Comparison of ENCODE assay signal across 16 cellular contexts in the genomic region with DNA sequence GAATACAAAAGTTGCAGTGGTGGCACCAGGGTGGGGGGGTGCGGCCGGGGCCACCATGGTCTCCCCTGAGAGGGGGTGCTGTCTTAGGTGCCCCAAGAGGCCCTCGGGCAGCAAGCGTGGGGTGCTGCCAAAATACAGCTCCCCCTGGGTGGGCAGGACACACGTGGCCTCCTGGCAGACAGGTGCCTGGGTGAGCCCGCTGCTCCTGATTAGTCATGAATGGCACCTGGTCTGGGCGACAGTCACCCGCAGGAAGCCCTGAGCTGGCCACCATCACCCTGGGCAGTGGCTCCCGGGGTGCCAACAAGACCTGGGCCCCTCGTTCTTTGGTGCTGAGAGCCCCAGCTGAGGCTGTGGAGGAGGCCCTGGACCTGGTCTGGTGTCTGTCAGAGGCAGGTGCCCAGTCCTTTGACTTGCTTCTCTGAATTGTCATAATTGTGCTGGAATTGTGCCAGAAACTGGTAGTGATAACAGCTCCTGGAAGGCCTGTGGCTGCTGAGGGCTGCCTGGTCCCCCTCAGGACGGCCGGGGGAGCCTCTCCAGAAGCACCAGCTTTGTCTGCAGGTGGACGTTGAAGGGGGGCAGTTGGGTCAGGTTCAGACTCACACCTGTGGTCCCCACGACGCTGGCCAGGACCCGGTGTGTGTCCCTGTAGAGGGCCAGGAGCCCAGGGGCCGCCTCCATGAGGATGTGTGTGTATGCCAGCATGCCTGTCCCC. TPM values are rescaled to one million over a fixed set of nuclear protein-coding genes. Genes with fewer than 3 reads are reported as not detected.
DNase-seq lines count a peak whose midpoint lies in the region; ATAC-seq, FAIRE-seq and TF ChIP-seq lines count a peak whose summit lies in the region.
"Had no signal": no experiment of that assay in that cellular context is flagged by ENCODE, and none has a peak within 500 bp of the region (broad histone marks: within the 10 kb centered on the region; RNA-seq: fewer than 3 reads in every experiment).

No MANE protein-coding gene starts in this region.

- H3K27ac ChIP-seq in K562 (ENCODE audit: extremely low read depth, low read depth, low read length): no peak overlapping the region
- H3K27ac ChIP-seq: brain microvascular endothelial cell, esophagus muscularis mucosa, parathyroid adenoma had no signal

- ATAC-seq in K562 (no peak), sciatic nerve (peak; percentile 28), GM19463 (IDR thresholded peaks at IDR 0.05; ENCODE audit: unreplicated experiment) (no peak)
- ATAC-seq: naive thymus-derived CD4-positive, alpha-beta T cell had no signal

- peaks cover 0 to 23% of the 10 kb centered on the region in 2 experiments; a peak in 1 of 5 replicates for H3K4me1 ChIP-seq in K562 (replicated peaks in 1 of 2; ENCODE audit: control insufficient read depth in 2 of 2, insufficient read depth in 2 of 2, low read length in 2 of 2)
- H3K4me1 ChIP-seq: esophagus muscularis mucosa, parathyroid adenoma had no signal

- H3K9me3 ChIP-seq in K562 (replicated peaks; ENCODE audit: control insufficient read depth, insufficient read depth, low read depth, low read length): 0 out of 2 replicates have a peak, but pooled peaks cover 4% of the 10 kb centered on the region
- H3K9me3 ChIP-seq: esophagus muscularis mucosa had no signal

- DNase-seq in SHP77 (lab: John Stamatoyannopoulos, UW) (peak; percentile 37 to 39), SHP77 treated with DMSO at 0.1 percent for 48 hours (lab: John Stamatoyannopoulos, UW) (no peak), NCI-H1105 (lab: John Stamatoyannopoulos, UW) (peak; percentile 82), K562 (ENCODE audit: extremely low read depth in 1 of 4, low spot score in 3 of 4) (peak in 2 of 4 experiments; percentile 14 to 19), sciatic nerve (ENCODE audit: low spot score) (no peak), T1000 (lab: John Stamatoyannopoulos, UW) (no peak)
- DNase-seq in stimulated activated CD4-positive, alpha-beta T cell treated with anti-CD3 and anti-CD28 coated beads, Interleukin-4, amount 100 ng/mL, for 24 hours: no peak
- DNase-seq: activated T-cell treated with anti-CD3 and anti-CD28 coated beads for 4 hours; brain microvascular endothelial cell; naive thymus-derived CD4-positive, alpha-beta T cell; NCI-H526 had no signal

- no peak for FAIRE-seq in K562 (lab: Jason Lieb, UNC)
- FAIRE-seq: H1 had no signal

- no peaks in the 10 kb centered on the region for H3K27me3 ChIP-seq in K562 (ENCODE audit: control insufficient read depth in 2 of 2, insufficient read depth in 2 of 2, low read length in 2 of 2)
- H3K27me3 ChIP-seq: brain microvascular endothelial cell, esophagus muscularis mucosa had no signal

- intact Hi-C loops in K562 (cut with micrococcal nuclease): no loop called here
- intact Hi-C loops in sciatic nerve (cut with DNase I): no loop called here

- POLR2A ChIA-PET in K562 (lab: Yijun Ruan, JAX): no interaction called here

- no peak for TF ChIP-seq RAD21 in K562 (CRISPR knock-in tag; conservative IDR thresholded peaks at IDR 0.05 in 1 of 2, IDR thresholded peaks at IDR 0.05 in 1 of 2)

- WGBS in K562 (ENCODE audit: insufficient coverage, low coverage, missing lambda C conversion rate): 93% methylated on average over 15 of the region's 17 CpGs

- H2AFZ ChIP-seq in K562 (ENCODE audit: low read depth, low read length): no peak overlapping the region
- H2AFZ ChIP-seq: parathyroid adenoma had no signal

- H3K9me1 ChIP-seq in K562 (ENCODE audit: control insufficient read depth, insufficient read depth, low read length): no peaks in the 10 kb centered on the region

- TF ChIP-seq POLR2A in K562 (conservative IDR thresholded peaks at IDR 0.05): no peak

- TF ChIP-seq CTCF in K562 (IDR thresholded peaks at IDR 0.05 in 2 of 3, conservative IDR thresholded peaks at IDR 0.05 in 1 of 3; ENCODE audit: insufficient read depth in 2 of 3, low read depth in 1 of 3, low read length in 3 of 3): no peak

- H3K9ac ChIP-seq in K562 (ENCODE audit: insufficient read depth in 1 of 2, low read depth in 2 of 2, low read length in 2 of 2): no peak overlapping the region
- H3K9ac ChIP-seq: parathyroid adenoma had no signal

- H3K4me2 ChIP-seq in K562 (ENCODE audit: insufficient read depth, low read length): no peak overlapping the region
- H3K4me2 ChIP-seq: smooth muscle cell had no signal

- no peak overlapping the region for H3K4me3 ChIP-seq in K562
- H3K4me3 ChIP-seq: esophagus muscularis mucosa, smooth muscle cell had no signal

- BruUV-seq in K562 (replicated peaks; lab: Mats Ljungman, UMichigan): no TSS peak

- in situ Hi-C loops in K562 (cut with MboI): no loop called here

- H4K20me1 ChIP-seq in K562 (replicated peaks; ENCODE audit: control insufficient read depth, insufficient read depth, low read length): no peaks in the 10 kb centered on the region

- TF ChIP-seq EP300 in K562 (IDR thresholded peaks at IDR 0.05; ENCODE audit: low read length): no peak

- H3K36me3 ChIP-seq in K562 (ENCODE audit: control insufficient read depth, insufficient read depth, low read length): peaks cover 25% of the 10 kb centered on the region; the same call in 2 of the 3 replicates

- CTCF ChIA-PET in K562 (lab: Yijun Ruan, JAX; ENCODE audit: low intra/inter-chr PET ratio): no interaction called here

- H3K79me2 ChIP-seq in K562 (ENCODE audit: control insufficient read depth, insufficient read depth, low read length): no peaks in the 10 kb centered on the region
- H3K79me2 ChIP-seq: parathyroid adenoma had no signal

RNA-seq across cellular contexts. Expression of gene ALG12, which starts 14.8 kb away (rescaled TPM):
- total RNA-seq in K562 (2011; cell fraction: chromatin; rRNA removed; ENCODE audit: low replicate concordance): 6.2 and 18.5 TPM in 2 replicates
- total RNA-seq in K562 (2011; cell fraction: nucleolus; rRNA removed): 20.3 and 21.8 TPM in 2 replicates
- total RNA-seq in K562 (2011; cell fraction: nucleoplasm; rRNA removed): 13.6 and 15.7 TPM in 2 replicates
- total RNA-seq in K562 (2014; rRNA removed): 3.4 and 5.8 TPM in 2 replicates
- 0.83 and 2.0 TPM in 2 replicates for total RNA-seq in K562 (2014; rRNA removed; fragmentation: Illumina TruSeq; extraction: Trizol)
- 3.7 and 3.8 TPM in 2 replicates for total RNA-seq in K562 (2015; rRNA removed; fragmentation: Illumina TruSeq; extraction: Trizol)
- total RNA-seq in K562 (2021): 8.5 and 11.0 TPM in 2 replicates
- polyA plus RNA-seq in K562 (2011; rRNA removed): 2.6 and 3.9 TPM in 2 replicates
- 2.9 and 4.5 TPM in 2 replicates for polyA plus RNA-seq in K562 (2011; cell fraction: cytosol; rRNA removed)
- 14.0 and 20.4 TPM in 2 replicates for polyA plus RNA-seq in K562 (2011; cell fraction: nucleus; rRNA removed)
- polyA plus RNA-seq in K562 (2012): 8.3 and 9.5 TPM in 2 replicates
- polyA plus RNA-seq in K562 (2014; fragmentation: Illumina TruSeq; extraction: Trizol): 4.0 and 7.3 TPM in 2 replicates
- polyA plus RNA-seq in K562 (2014; fragmentation: Nextera tagmentation; extraction: Ambion mirVana): under 1 TPM; 0.20 to 0.62 TPM
- polyA plus RNA-seq in K562 (2014; rRNA removed): 4.9 and 5.8 TPM in 2 replicates
- 2.2 and 3.7 TPM in 2 replicates for polyA minus RNA-seq in K562 (2011; rRNA and poly(A)+ RNA removed)
- 3.6 and 3.7 TPM in 2 replicates for polyA minus RNA-seq in K562 (2011; cell fraction: cytosol; rRNA and poly(A)+ RNA removed)
- polyA minus RNA-seq in K562 (2011; cell fraction: nucleus; rRNA and poly(A)+ RNA removed): 1.4 and 2.8 TPM in 2 replicates
- 13.6 TPM for total RNA-seq in sciatic nerve

RNA-seq across cellular contexts. Expression of gene CRELD2, which starts 15.0 kb away (rescaled TPM):
- total RNA-seq in K562 (2011; cell fraction: chromatin; rRNA removed; ENCODE audit: low replicate concordance): 25.0 and 46.1 TPM in 2 replicates
- total RNA-seq in K562 (2011; cell fraction: nucleolus; rRNA removed): 45.8 and 49.4 TPM in 2 replicates
- total RNA-seq in K562 (2011; cell fraction: nucleoplasm; rRNA removed): 32.0 and 37.3 TPM in 2 replicates
- total RNA-seq in K562 (2014; rRNA removed) (25.3 and 33.2 TPM in 2 replicates), K562 (2014; rRNA removed; fragmentation: Illumina TruSeq; extraction: Trizol) (4.9 and 6.3 TPM in 2 replicates), K562 (2015; rRNA removed; fragmentation: Illumina TruSeq; extraction: Trizol) (10.1 and 10.7 TPM in 2 replicates), K562 (2021) (19.5 and 19.8 TPM in 2 replicates), sciatic nerve (35.8 TPM)
- polyA plus RNA-seq in K562 (2011; rRNA removed) (8.8 and 12.4 TPM in 2 replicates), K562 (2014; fragmentation: Illumina TruSeq; extraction: Trizol) (6.3 and 9.3 TPM in 2 replicates), K562 (2014; fragmentation: Nextera tagmentation; extraction: Ambion mirVana) (1 to 10 TPM in 1 of 2 experiments, under 1 TPM in 1; 0.96 to 1.5 TPM), K562 (2014; rRNA removed) (19.9 and 22.4 TPM in 2 replicates)
- 12.4 and 16.3 TPM in 2 replicates for polyA plus RNA-seq in K562 (2011; cell fraction: cytosol; rRNA removed)
- 34.7 and 37.7 TPM in 2 replicates for polyA plus RNA-seq in K562 (2011; cell fraction: nucleus; rRNA removed)
- 18.1 and 28.6 TPM in 2 replicates for polyA plus RNA-seq in K562 (2012)
- polyA minus RNA-seq in K562 (2011; rRNA and poly(A)+ RNA removed): 2.1 and 2.4 TPM in 2 replicates
- 5.1 and 6.0 TPM in 2 replicates for polyA minus RNA-seq in K562 (2011; cell fraction: cytosol; rRNA and poly(A)+ RNA removed)
- polyA minus RNA-seq in K562 (2011; cell fraction: nucleus; rRNA and poly(A)+ RNA removed): 5.1 and 5.8 TPM in 2 replicates

RNA-seq across cellular contexts. Expression of gene ZBED4, which starts 49.8 kb away (rescaled TPM):
- 25.1 and 25.4 TPM in 2 replicates for total RNA-seq in K562 (2011; cell fraction: chromatin; rRNA removed; ENCODE audit: low replicate concordance)
- total RNA-seq in K562 (2011; cell fraction: nucleolus; rRNA removed): 15.5 and 19.3 TPM in 2 replicates
- total RNA-seq in K562 (2011; cell fraction: nucleoplasm; rRNA removed): 18.1 and 18.4 TPM in 2 replicates
- total RNA-seq in K562 (2014; rRNA removed): 8.1 and 11.0 TPM in 2 replicates
- total RNA-seq in K562 (2014; rRNA removed; fragmentation: Illumina TruSeq; extraction: Trizol): 6.3 and 6.9 TPM in 2 replicates
- total RNA-seq in K562 (2015; rRNA removed; fragmentation: Illumina TruSeq; extraction: Trizol): 7.3 and 7.4 TPM in 2 replicates
- total RNA-seq in K562 (2021): 16.0 and 16.8 TPM in 2 replicates
- polyA plus RNA-seq in K562 (2011; rRNA removed): 3.8 and 4.5 TPM in 2 replicates
- polyA plus RNA-seq in K562 (2011; cell fraction: cytosol; rRNA removed): 4.1 and 4.8 TPM in 2 replicates
- 6.6 and 7.8 TPM in 2 replicates for polyA plus RNA-seq in K562 (2011; cell fraction: nucleus; rRNA removed)
- polyA plus RNA-seq in K562 (2012): 9.9 and 10.0 TPM in 2 replicates
- polyA plus RNA-seq in K562 (2014; fragmentation: Illumina TruSeq; extraction: Trizol): 12.2 and 13.2 TPM in 2 replicates
- polyA plus RNA-seq in K562 (2014; fragmentation: Nextera tagmentation; extraction: Ambion mirVana): 1 to 10 TPM; 1.5 to 1.6 TPM
- polyA plus RNA-seq in K562 (2014; rRNA removed): 7.6 and 7.8 TPM in 2 replicates
- 5.3 and 6.0 TPM in 2 replicates for polyA minus RNA-seq in K562 (2011; rRNA and poly(A)+ RNA removed)
- 10.0 and 11.0 TPM in 2 replicates for polyA minus RNA-seq in K562 (2011; cell fraction: cytosol; rRNA and poly(A)+ RNA removed)
- 3.5 and 5.0 TPM in 2 replicates for polyA minus RNA-seq in K562 (2011; cell fraction: nucleus; rRNA and poly(A)+ RNA removed)
- total RNA-seq in sciatic nerve: 8.0 TPM

RNA-seq across cellular contexts. Expression of gene PIM3, which starts 57.1 kb away (rescaled TPM):
- total RNA-seq in K562 (2011; cell fraction: chromatin; rRNA removed; ENCODE audit: low replicate concordance): 8.4 and 19.1 TPM in 2 replicates
- 31.2 and 35.0 TPM in 2 replicates for total RNA-seq in K562 (2011; cell fraction: nucleolus; rRNA removed)
- total RNA-seq in K562 (2011; cell fraction: nucleoplasm; rRNA removed): 9.8 and 13.2 TPM in 2 replicates
- 37.0 and 41.1 TPM in 2 replicates for total RNA-seq in K562 (2014; rRNA removed)
- 4.2 and 4.3 TPM in 2 replicates for total RNA-seq in K562 (2014; rRNA removed; fragmentation: Illumina TruSeq; extraction: Trizol)
- 11.9 and 13.8 TPM in 2 replicates for total RNA-seq in K562 (2015; rRNA removed; fragmentation: Illumina TruSeq; extraction: Trizol)
- total RNA-seq in K562 (2021): 40.5 and 41.3 TPM in 2 replicates
- 5.3 and 8.0 TPM in 2 replicates for polyA plus RNA-seq in K562 (2011; rRNA removed)
- 13.4 and 28.9 TPM in 2 replicates for polyA plus RNA-seq in K562 (2011; cell fraction: cytosol; rRNA removed)
- polyA plus RNA-seq in K562 (2011; cell fraction: nucleus; rRNA removed): 36.6 and 49.9 TPM in 2 replicates
- 18.0 and 35.9 TPM in 2 replicates for polyA plus RNA-seq in K562 (2012)
- 4.4 and 11.4 TPM in 2 replicates for polyA plus RNA-seq in K562 (2014; fragmentation: Illumina TruSeq; extraction: Trizol)
- under 1 TPM; 0.24 to 0.57 TPM for polyA plus RNA-seq in K562 (2014; fragmentation: Nextera tagmentation; extraction: Ambion mirVana)
- 34.1 and 35.4 TPM in 2 replicates for polyA plus RNA-seq in K562 (2014; rRNA removed)
- polyA minus RNA-seq in K562 (2011; rRNA and poly(A)+ RNA removed): 0.99 and 1.4 TPM in 2 replicates
- polyA minus RNA-seq in K562 (2011; cell fraction: cytosol; rRNA and poly(A)+ RNA removed): 7.1 and 7.7 TPM in 2 replicates
- polyA minus RNA-seq in K562 (2011; cell fraction: nucleus; rRNA and poly(A)+ RNA removed): 10.2 and 10.6 TPM in 2 replicates
- total RNA-seq in sciatic nerve: 62.2 TPM

Comparison
In these comparisons a context has a peak if more than half of its experiments do, and no peak if none do; other contexts are left out.
1. DNase-seq: peak in SHP77 (2 of 2) and NCI-H1105 (single experiment); none in SHP77 treated with DMSO at 0.1 percent for 48 hours (single experiment), sciatic nerve (single experiment), stimulated activated CD4-positive, alpha-beta T cell treated with anti-CD3 and anti-CD28 coated beads, Interleukin-4, amount 100 ng/mL, for 24 hours (single experiment) and T1000 (single experiment).